ENCODE assay signal across 1 cellular context in the genomic region with DNA sequence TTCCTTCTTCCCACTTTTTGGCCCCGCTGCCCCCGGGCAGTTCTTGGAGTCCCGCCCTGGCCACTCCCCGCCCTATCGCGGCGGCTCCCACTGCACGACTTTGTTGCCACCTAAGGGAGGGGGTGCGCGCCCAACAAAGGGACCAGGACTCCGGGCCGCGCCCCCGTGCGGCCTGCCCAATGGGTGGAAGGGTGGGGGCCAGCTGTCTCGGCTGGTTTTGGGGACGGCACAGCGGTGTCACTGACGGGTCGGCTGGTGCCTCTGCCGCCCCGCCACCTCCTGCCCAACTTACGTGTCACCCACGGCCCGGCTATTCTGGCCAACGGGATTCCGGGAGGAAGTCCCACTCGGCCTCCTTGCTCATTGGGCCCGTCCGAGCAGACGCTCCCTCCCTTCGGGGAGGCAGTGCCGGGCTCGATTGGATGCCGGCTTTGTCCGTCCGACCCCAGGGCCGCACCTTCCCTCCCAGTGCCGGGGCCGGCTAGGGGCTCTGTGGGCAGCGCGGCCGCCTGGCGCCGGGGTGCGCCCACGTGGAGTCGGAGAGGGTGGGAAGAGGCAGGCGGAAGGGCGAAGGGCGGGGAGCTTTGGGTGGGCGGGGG.
TF ChIP-seq lines count a peak whose summit lies in the region.

A gene with protein sequence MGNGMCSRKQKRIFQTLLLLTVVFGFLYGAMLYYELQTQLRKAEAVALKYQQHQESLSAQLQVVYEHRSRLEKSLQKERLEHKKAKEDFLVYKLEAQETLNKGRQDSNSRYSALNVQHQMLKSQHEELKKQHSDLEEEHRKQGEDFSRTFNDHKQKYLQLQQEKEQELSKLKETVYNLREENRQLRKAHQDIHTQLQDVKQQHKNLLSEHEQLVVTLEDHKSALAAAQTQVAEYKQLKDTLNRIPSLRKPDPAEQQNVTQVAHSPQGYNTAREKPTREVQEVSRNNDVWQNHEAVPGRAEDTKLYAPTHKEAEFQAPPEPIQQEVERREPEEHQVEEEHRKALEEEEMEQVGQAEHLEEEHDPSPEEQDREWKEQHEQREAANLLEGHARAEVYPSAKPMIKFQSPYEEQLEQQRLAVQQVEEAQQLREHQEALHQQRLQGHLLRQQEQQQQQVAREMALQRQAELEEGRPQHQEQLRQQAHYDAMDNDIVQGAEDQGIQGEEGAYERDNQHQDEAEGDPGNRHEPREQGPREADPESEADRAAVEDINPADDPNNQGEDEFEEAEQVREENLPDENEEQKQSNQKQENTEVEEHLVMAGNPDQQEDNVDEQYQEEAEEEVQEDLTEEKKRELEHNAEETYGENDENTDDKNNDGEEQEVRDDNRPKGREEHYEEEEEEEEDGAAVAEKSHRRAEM (minus strand): TSS at position 314 of the 599 bp plus-strand sequence. CDS start 639 bp downstream, outside the sequence.

TF ChIP-seq in A549, 52 proteins besides CTCF, POLR2A, EP300 and RAD21 (continued from another document):
- TF ChIP-seq, protein P1, sequence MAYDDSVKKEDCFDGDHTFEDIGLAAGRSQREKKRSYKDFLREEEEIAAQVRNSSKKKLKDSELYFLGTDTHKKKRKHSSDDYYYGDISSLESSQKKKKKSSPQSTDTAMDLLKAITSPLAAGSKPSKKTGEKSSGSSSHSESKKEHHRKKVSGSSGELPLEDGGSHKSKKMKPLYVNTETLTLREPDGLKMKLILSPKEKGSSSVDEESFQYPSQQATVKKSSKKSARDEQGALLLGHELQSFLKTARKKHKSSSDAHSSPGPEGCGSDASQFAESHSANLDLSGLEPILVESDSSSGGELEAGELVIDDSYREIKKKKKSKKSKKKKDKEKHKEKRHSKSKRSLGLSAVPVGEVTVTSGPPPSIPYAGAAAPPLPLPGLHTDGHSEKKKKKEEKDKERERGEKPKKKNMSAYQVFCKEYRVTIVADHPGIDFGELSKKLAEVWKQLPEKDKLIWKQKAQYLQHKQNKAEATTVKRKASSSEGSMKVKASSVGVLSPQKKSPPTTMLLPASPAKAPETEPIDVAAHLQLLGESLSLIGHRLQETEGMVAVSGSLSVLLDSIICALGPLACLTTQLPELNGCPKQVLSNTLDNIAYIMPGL (CRISPR knock-in tag; IDR thresholded peaks at IDR 0.05; ENCODE audit: borderline replicate concordance), result no peak
- TF ChIP-seq KDM1A (IDR thresholded peaks at IDR 0.05; ENCODE audit: low read depth) (no peak), MAFK (IDR thresholded peaks at IDR 0.05; ENCODE audit: partially characterized antibody) (no peak), FOSL2 (IDR thresholded peaks at IDR 0.05) (no peak), FOSL2 (CRISPR knock-in tag; IDR thresholded peaks at IDR 0.05) (no peak)
- TF ChIP-seq, protein P2, sequence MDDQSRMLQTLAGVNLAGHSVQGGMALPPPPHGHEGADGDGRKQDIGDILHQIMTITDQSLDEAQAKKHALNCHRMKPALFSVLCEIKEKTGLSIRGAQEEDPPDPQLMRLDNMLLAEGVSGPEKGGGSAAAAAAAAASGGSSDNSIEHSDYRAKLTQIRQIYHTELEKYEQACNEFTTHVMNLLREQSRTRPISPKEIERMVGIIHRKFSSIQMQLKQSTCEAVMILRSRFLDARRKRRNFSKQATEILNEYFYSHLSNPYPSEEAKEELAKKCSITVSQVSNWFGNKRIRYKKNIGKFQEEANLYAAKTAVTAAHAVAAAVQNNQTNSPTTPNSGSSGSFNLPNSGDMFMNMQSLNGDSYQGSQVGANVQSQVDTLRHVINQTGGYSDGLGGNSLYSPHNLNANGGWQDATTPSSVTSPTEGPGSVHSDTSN (IDR thresholded peaks at IDR 0.05), result peak; percentile 75
